In the genomic region with DNA sequence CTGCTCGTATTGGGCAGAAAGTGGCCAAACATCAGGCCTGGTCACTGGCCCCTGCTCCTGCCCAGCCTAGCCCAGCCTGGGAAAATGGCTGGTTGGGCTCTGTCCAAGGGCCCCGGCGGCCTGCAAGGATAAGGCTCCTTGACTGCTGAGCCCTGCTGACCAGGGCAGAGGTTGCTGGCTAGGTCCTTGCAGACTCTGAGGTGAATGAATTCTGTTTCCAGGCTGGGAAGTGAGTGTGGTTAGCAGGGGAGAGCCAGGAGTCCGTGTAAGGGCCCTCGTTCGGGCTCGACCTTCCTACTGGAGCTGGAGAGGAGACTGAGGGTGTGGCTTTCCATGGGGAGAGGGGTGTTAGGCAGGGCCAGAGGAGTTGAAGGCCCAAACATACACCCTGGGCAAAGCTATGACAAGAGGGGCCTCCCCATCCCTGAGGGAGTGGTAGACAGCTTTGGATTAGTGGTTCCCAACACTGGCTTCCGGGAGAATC, we compare ENCODE assay signal across 8 cellular contexts. TPM values are rescaled to one million over a fixed set of nuclear protein-coding genes. Genes with fewer than 3 reads are reported as not detected.
DNase-seq lines count a peak whose midpoint lies in the region; ATAC-seq and TF ChIP-seq lines count a peak whose summit lies in the region.
"Had no signal": no experiment of that assay in that cellular context is flagged by ENCODE, and none has a peak within 500 bp of the region (broad histone marks: within the 10 kb centered on the region; RNA-seq: fewer than 3 reads in every experiment).

No MANE protein-coding gene starts in this region.

- DNase-seq in NCI-H2227 (lab: John Stamatoyannopoulos, UW; ENCODE audit: unreplicated experiment) (peak; percentile 80), breast epithelium (ENCODE audit: low spot score in 2 of 2) (peak; percentile 62 to 81), kidney epithelial cell (ENCODE audit: low read depth) (peak; percentile 61), stromal cell of bone marrow (ENCODE audit: low read depth) (peak; percentile 52), NCI-H187 treated with DMSO at 0.1 percent for 48 hours (lab: John Stamatoyannopoulos, UW) (no peak)

- H3K27me3 ChIP-seq in breast epithelium (no peaks in the 10 kb centered on the region), kidney epithelial cell (ENCODE audit: control insufficient read depth, insufficient read depth, low read length) (no peaks in the 10 kb centered on the region)

- no peak for TF ChIP-seq CTCF in breast epithelium (IDR thresholded peaks at IDR 0.05)
- no peak for TF ChIP-seq CTCF in kidney epithelial cell (IDR thresholded peaks at IDR 0.05; ENCODE audit: insufficient read depth, low read length, poor library complexity, severe bottlenecking)

- peak overlapping the region; percentile 82 to 87 for H3K27ac ChIP-seq in breast epithelium
- H3K27ac ChIP-seq: KMS-11 had no signal

- ATAC-seq in HG03175 (IDR thresholded peaks at IDR 0.05; ENCODE audit: unreplicated experiment) (no peak), GM21515 (IDR thresholded peaks at IDR 0.05; ENCODE audit: unreplicated experiment) (no peak)

- H3K36me3 ChIP-seq in breast epithelium = no peaks in the 10 kb centered on the region
- peaks cover 2% of the 10 kb centered on the region for H3K36me3 ChIP-seq in kidney epithelial cell (ENCODE audit: control insufficient read depth, insufficient read depth, low read length)

- no peak for TF ChIP-seq POLR2A in breast epithelium (IDR thresholded peaks at IDR 0.05)

- no peak overlapping the region for H3K4me3 ChIP-seq in breast epithelium
- no peak overlapping the region for H3K4me3 ChIP-seq in kidney epithelial cell (ENCODE audit: low read depth, low read length)

- no peaks in the 10 kb centered on the region for H3K9me3 ChIP-seq in breast epithelium

- H3K4me1 ChIP-seq in breast epithelium = peaks cover 18 to 37% of the 10 kb centered on the region in 2 donors

- intact Hi-C loops in breast epithelium (cut with DNase I; ENCODE audit: low total_unique reads) = no loop called here

RNA-seq across cellular contexts. Expression of a gene that starts 20.6 kb away (rescaled TPM):
- total RNA-seq in breast epithelium (10 to 100 TPM; 28.2 to 54.7 (median 54.4) TPM), kidney epithelial cell (53.4 and 78.5 TPM in 2 replicates)

RNA-seq across cellular contexts. Expression of a gene that starts 53.3 kb away (rescaled TPM):
- total RNA-seq in breast epithelium = 10 to 100 TPM; 67.7 to 75.1 (median 73.8) TPM
- total RNA-seq in kidney epithelial cell = 40.1 and 43.9 TPM in 2 replicates
